Comparison of ENCODE assay signal across 26 cellular contexts in the genomic region with DNA sequence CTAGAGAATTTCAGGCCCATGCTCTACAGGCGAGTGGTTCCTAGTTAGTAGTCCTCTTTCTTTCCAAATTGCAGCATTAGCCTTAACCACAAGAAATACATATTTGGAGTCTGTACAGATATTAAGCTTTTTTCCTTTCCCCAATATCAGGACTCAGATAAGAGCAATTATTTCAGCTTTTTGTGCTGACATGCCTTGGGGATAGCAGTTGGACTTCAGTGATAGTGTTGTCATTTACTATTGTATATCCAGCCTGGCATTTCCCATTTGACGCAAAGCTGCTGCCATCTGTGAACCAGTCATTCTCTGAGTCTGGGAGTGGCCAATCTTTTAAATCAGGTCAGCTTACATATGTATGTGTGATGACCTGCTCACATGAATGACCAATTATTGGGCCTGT.
"Had no signal": no experiment of that assay in that cellular context is flagged by ENCODE, and none has a peak within 500 bp of the region (broad histone marks: within the 10 kb centered on the region; RNA-seq: fewer than 3 reads in every experiment).

No MANE protein-coding gene starts in this region.

- H3K9me3 ChIP-seq: suprapubic skin, testis, thyroid gland, tibial artery, vagina had no signal

- DNase-seq: stimulated activated CD4-positive, alpha-beta T cell treated with anti-CD3 and anti-CD28 coated beads, Interleukin-2, amount 100 ng/mL, for 48 hours; stimulated activated CD4-positive, alpha-beta T cell treated with anti-CD3 and anti-CD28 coated beads, Interleukin-4, amount 100 ng/mL, for 1 hour; stimulated activated CD4-positive, alpha-beta T cell treated with anti-CD3 and anti-CD28 coated beads, Interleukin-4, amount 100 ng/mL, for 24 hours; stimulated activated CD4-positive, alpha-beta T cell treated with anti-CD3 and anti-CD28 coated beads, Interleukin-4, amount 100 ng/mL, for 4 hours; stimulated activated CD8-positive, alpha-beta memory T cell treated with anti-CD3 and anti-CD28 coated beads, Interleukin-4, amount 100 ng/mL, for 48 hours; stimulated activated naive B cell treated with anti-CD40 and anti-IgM and Interleukin-4, amounts not matched to agents 10 μg/mL and 1 μg/mL and 100 μg/mL, for 72 hours; stimulated activated naive CD4-positive, alpha-beta T cell; stimulated activated naive CD4-positive, alpha-beta T cell treated with Interleukin-2 at 50 U/mL for 16 hours; stimulated activated naive CD8-positive, alpha-beta T cell treated with anti-CD3 and anti-CD28 coated beads, Interleukin-15, amount 100 ng/mL, for 72 hours; stimulated activated naive CD8-positive, alpha-beta T cell treated with anti-CD3 and anti-CD28 coated beads, Interleukin-15, Interleukin-2, amounts not matched to agents 100 U/mL and 50 U/mL, for 24 hours; stomach; substantia nigra; testis; thyroid gland; tibial artery; transverse colon; trophoblast cell; upper lobe of left lung; upper lobe of right lung; uterus had no signal

- H3K27ac ChIP-seq: stomach, suprapubic skin, testis, thoracic aorta, thyroid gland, tibial artery, tibial nerve, transverse colon, upper lobe of left lung, upper lobe of right lung, uterus, vagina had no signal

- H3K27me3 ChIP-seq: stomach, testis, thyroid gland, tibial artery, tibial nerve, transverse colon, upper lobe of left lung, upper lobe of right lung, uterus, vagina had no signal

- H3K36me3 ChIP-seq: suprapubic skin, thoracic aorta, thyroid gland, tibial artery, transverse colon, upper lobe of right lung, uterus, vagina had no signal

- H3K4me1 ChIP-seq: suprapubic skin, testis, thyroid gland, tibial artery, tibial nerve, transverse colon, upper lobe of left lung, upper lobe of right lung, uterus had no signal

- ATAC-seq: stimulated activated effector memory CD8-positive, alpha-beta T cell treated with anti-CD3 and anti-CD28 coated beads, Interleukin-12 subunit alpha, Interleukin-12 subunit beta, amount 100 ng/mL, for 72 hours; stimulated activated memory B cell treated with anti-CD40 and anti-IgM and Interleukin-4, amounts not matched to agents 10 μg/mL and 1 μg/mL and 100 μg/mL, for 72 hours; stimulated activated naive B cell treated with anti-CD40 and anti-IgM and Interleukin-4, amounts not matched to agents 10 μg/mL and 1 μg/mL and 100 μg/mL, for 72 hours; stimulated activated naive CD8-positive, alpha-beta T cell treated with anti-CD3 and anti-CD28 coated beads, Interleukin-15, amount 100 ng/mL, for 72 hours; stimulated activated naive CD8-positive, alpha-beta T cell treated with anti-CD3 and anti-CD28 coated beads, Interleukin-15, Interleukin-2, amounts not matched to agents 100 U/mL and 50 U/mL, for 24 hours; upper lobe of right lung had no signal

- H3K4me3 ChIP-seq: stomach, suprapubic skin, testis, thoracic aorta, thyroid gland, tibial artery, tibial nerve, transverse colon, upper lobe of left lung, upper lobe of right lung, uterus, vagina had no signal
